ENCODE assay signal across 27 cellular contexts in the genomic region with DNA sequence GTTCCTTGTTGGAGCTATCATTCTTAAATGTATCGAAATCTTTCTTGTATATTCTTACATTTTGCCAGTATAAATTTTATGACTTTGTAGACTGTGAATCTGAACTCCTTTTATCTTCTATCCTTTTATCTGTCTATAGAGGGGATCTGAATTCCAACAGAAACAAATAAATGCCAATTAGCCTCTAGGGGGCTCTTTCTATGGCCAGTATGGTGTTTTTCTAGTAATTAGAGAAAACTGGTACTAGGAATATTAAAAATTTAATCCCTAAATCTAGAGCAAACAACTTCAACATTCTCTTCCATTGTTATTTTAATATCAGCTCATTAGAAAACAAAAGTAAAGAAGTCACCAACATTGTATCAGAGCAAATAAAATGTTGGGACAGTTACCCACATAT. TPM values are rescaled to one million over a fixed set of nuclear protein-coding genes. Genes with fewer than 3 reads are reported as not detected.
DNase-seq lines count a peak whose midpoint lies in the region; ATAC-seq and TF ChIP-seq lines count a peak whose summit lies in the region.
"Had no signal": no experiment of that assay in that cellular context is flagged by ENCODE, and none has a peak within 500 bp of the region (broad histone marks: within the 10 kb centered on the region; RNA-seq: fewer than 3 reads in every experiment).

No MANE protein-coding gene starts in this region.

- peaks cover 60% of the 10 kb centered on the region for H3K4me1 Mint-ChIP-seq in CD14-positive monocyte
- H3K4me1 Mint-ChIP-seq in neural progenitor cell = no peaks in the 10 kb centered on the region
- H3K4me1 Mint-ChIP-seq in natural killer cell treated with Interleukin-12 subunit alpha and Interleukin-12 subunit beta and Interleukin-15 and Interleukin-18, amount 100 ng/mL, for 72 hours (ENCODE audit: low read depth in 2 of 2) = no peaks in the 10 kb centered on the region

- H3K14ac ChIP-seq in trophoblast cell (ENCODE audit: low read length) = no peak overlapping the region

- H2BK12ac ChIP-seq in trophoblast cell (ENCODE audit: low read length) = no peak overlapping the region

- no peaks in the 10 kb centered on the region for H4K20me1 ChIP-seq in neural progenitor cell (ENCODE audit: low read depth)

- no peaks in the 10 kb centered on the region for H3F3A ChIP-seq in neural progenitor cell (ENCODE audit: low read depth)

- H3K36me3 Mint-ChIP-seq in CD14-positive monocyte = peaks cover 2 to 7% of the 10 kb centered on the region in 2 donors
- H3K36me3 Mint-ChIP-seq in neural progenitor cell = no peaks in the 10 kb centered on the region
- peaks cover 25% of the 10 kb centered on the region for H3K36me3 Mint-ChIP-seq in natural killer cell treated with Interleukin-12 subunit alpha and Interleukin-12 subunit beta and Interleukin-15 and Interleukin-18, amount 100 ng/mL, for 72 hours

- no TSS peak for BruUV-seq in Panc1 (replicated peaks; lab: Mats Ljungman, UMichigan)

- H3K18ac ChIP-seq in trophoblast cell (ENCODE audit: low read length) = no peak overlapping the region

- no peak overlapping the region for H2BK5ac ChIP-seq in trophoblast cell (ENCODE audit: low read depth, low read length, poor library complexity)

- H3K9ac ChIP-seq in neural progenitor cell (no peak overlapping the region), trophoblast cell (ENCODE audit: low read length) (no peak overlapping the region)

- H3K36me3 ChIP-seq in Panc1 (ENCODE audit: control insufficient read depth, insufficient read depth, low read length) = no peaks in the 10 kb centered on the region
- H3K36me3 ChIP-seq in neural progenitor cell = no peaks in the 10 kb centered on the region
- no peaks in the 10 kb centered on the region for H3K36me3 ChIP-seq in trophoblast cell (ENCODE audit: control insufficient read depth in 1 of 2, insufficient read depth in 2 of 2, low read length in 2 of 2)
- H3K36me3 ChIP-seq: heart right ventricle, ovary, upper lobe of left lung had no signal

- H3K4me3 Mint-ChIP-seq in CD14-positive monocyte = no peak overlapping the region
- no peak overlapping the region for H3K4me3 Mint-ChIP-seq in neural progenitor cell
- H3K4me3 Mint-ChIP-seq in natural killer cell treated with Interleukin-12 subunit alpha and Interleukin-12 subunit beta and Interleukin-15 and Interleukin-18, amount 100 ng/mL, for 72 hours = no peak overlapping the region
- H3K4me3 Mint-ChIP-seq: activated CD4-positive, alpha-beta memory T cell treated with anti-CD3 and anti-CD28 coated beads for 36 hours; CD4-positive, alpha-beta T cell; nephron; T-helper 17 cell had no signal

- H3K4me2 ChIP-seq in neural progenitor cell (no peak overlapping the region), trophoblast cell (ENCODE audit: low read length) (no peak overlapping the region)

- H3K9me3 ChIP-seq in Panc1 (ENCODE audit: control insufficient read depth, insufficient read depth, low read depth, low read length) (peaks cover 17% of the 10 kb centered on the region), neural progenitor cell (ENCODE audit: low read depth) (peaks cover 9% of the 10 kb centered on the region), trophoblast cell (ENCODE audit: insufficient read depth, low read depth, low read length) (no peaks in the 10 kb centered on the region)
- H3K9me3 ChIP-seq: ovary had no signal

- CTCF ChIA-PET in Panc1 (lab: Charles Lee) = interaction anchor here (0.6 to 0.7 kb wide), 2 partner anchors 265 to 425 kb away, joined by 3 read pairs; no protein-coding TSS in a partner anchor

- H3K27me3 ChIP-seq in Panc1 (ENCODE audit: control insufficient read depth, insufficient read depth, low read length) (no peaks in the 10 kb centered on the region), neural progenitor cell (no peaks in the 10 kb centered on the region), trophoblast cell (ENCODE audit: insufficient read depth, low read length) (no peaks in the 10 kb centered on the region)
- H3K27me3 ChIP-seq: ovary, upper lobe of left lung had no signal

- no peak overlapping the region for H3K27ac ChIP-seq in Panc1 (ENCODE audit: low read length)
- no peak overlapping the region for H3K27ac ChIP-seq in neural progenitor cell
- no peak overlapping the region for H3K27ac ChIP-seq in trophoblast cell (ENCODE audit: low read depth, low read length)
- H3K27ac ChIP-seq: epithelial cell of prostate, heart right ventricle, ovary had no signal

- ATAC-seq in Panc1 = no peak
- no peak for ATAC-seq in natural killer cell treated with Interleukin-12 subunit alpha and Interleukin-12 subunit beta and Interleukin-15 and Interleukin-18, amount 100 ng/mL, for 72 hours
- ATAC-seq: activated CD4-positive, CD25-positive, alpha-beta regulatory T cell treated with anti-CD3 and anti-CD28 coated beads, Interleukin-2, amount 50 U/mL, for 24 hours; heart right ventricle; T-helper 17 cell had no signal

- H3K4me3 ChIP-seq in HFF-Myc (replicated peaks; ENCODE audit: low read depth, low read length) (no peak overlapping the region), Panc1 (ENCODE audit: low read depth in 2 of 2, low read length in 2 of 2) (no peak overlapping the region), neural progenitor cell (no peak overlapping the region), trophoblast cell (ENCODE audit: low read depth, low read length) (no peak overlapping the region)
- H3K4me3 ChIP-seq: heart right ventricle, lung, ovary, upper lobe of left lung had no signal

- no peak overlapping the region for H2BK120ac ChIP-seq in trophoblast cell (ENCODE audit: insufficient read depth, low read length, poor library complexity)

- H3K4me1 ChIP-seq in Panc1 (ENCODE audit: control insufficient read depth, insufficient read depth, low read length) (no peaks in the 10 kb centered on the region), neural progenitor cell (no peaks in the 10 kb centered on the region), trophoblast cell (ENCODE audit: control insufficient read depth in 1 of 2, insufficient read depth in 2 of 2, low read length in 2 of 2) (no peaks in the 10 kb centered on the region)

- intact Hi-C loops in CD14-positive monocyte (cut with micrococcal nuclease) = no loop called here
- intact Hi-C loops in Panc1 (cut with micrococcal nuclease; ENCODE audit: unreplicated experiment) = no loop called here

- DNase-seq in CD14-positive monocyte (ENCODE audit: low spot score) = no peak
- DNase-seq in HFF-Myc (ENCODE audit: extremely low read depth, low read depth) = no peak
- no peak for DNase-seq in Panc1 (ENCODE audit: low read depth, low spot score)
- DNase-seq in neural progenitor cell (ENCODE audit: low spot score) = no peak
- DNase-seq in natural killer cell treated with Interleukin-12 subunit alpha and Interleukin-12 subunit beta and Interleukin-15 and Interleukin-18, amount 100 ng/mL, for 72 hours (ENCODE audit: low spot score) = no peak
- DNase-seq in GOT3 (lab: John Stamatoyannopoulos, UW) = no peak
- DNase-seq in trophoblast cell = no peak
- no peak for DNase-seq in SKM-1 treated with dmso at 0.1 percent for 144 hours (lab: John Stamatoyannopoulos, UW; ENCODE audit: unreplicated experiment)
- DNase-seq: activated CD4-positive, alpha-beta memory T cell treated with anti-CD3 and anti-CD28 coated beads for 36 hours; activated CD8-positive, alpha-beta memory T cell treated with anti-CD3 and anti-CD28 coated beads, Interleukin-2, amount 50 U/mL, for 48 hours; activated naive CD4-positive, alpha-beta T cell treated with anti-CD3 and anti-CD28 coated beads, Interleukin-2, amount 50 U/mL, for 16 hours; amniotic stem cell; CD4-positive, alpha-beta T cell; effector CD4-positive, alpha-beta T cell; H7; heart right ventricle; KG1; NCI-H187 treated with DMSO at 0.1 percent for 48 hours; NK-92 treated with Interleukin-12 subunit alpha and Interleukin-12 subunit beta, amount 100 ng/mL, for 24 hours; ovary; RPMI8226; T-helper 17 cell; upper lobe of left lung had no signal

- H4K8ac ChIP-seq in trophoblast cell (ENCODE audit: low read depth, low read length) = no peak overlapping the region

- H3K79me2 ChIP-seq in neural progenitor cell (ENCODE audit: low read depth) (no peaks in the 10 kb centered on the region), trophoblast cell (ENCODE audit: control insufficient read depth, insufficient read depth, low read length, poor library complexity) (no peaks in the 10 kb centered on the region)

- no peak overlapping the region for H3K4ac ChIP-seq in trophoblast cell (ENCODE audit: low read depth, low read length)

- H4K12ac ChIP-seq in trophoblast cell (ENCODE audit: low read depth, low read length) = no peak overlapping the region

- H3K23ac ChIP-seq in trophoblast cell (ENCODE audit: low read length) = no peak overlapping the region

- no peak overlapping the region for H2AK5ac ChIP-seq in trophoblast cell (ENCODE audit: low read length)

- TF ChIP-seq CTCF in CD14-positive monocyte (IDR thresholded peaks at IDR 0.05) (no peak), HFF-Myc (IDR thresholded peaks at IDR 0.05; ENCODE audit: low read depth, low read length, missing control alignments) (peak; percentile 18), Panc1 (IDR thresholded peaks at IDR 0.05) (peak; percentile 46; the same call in 1 of the 2 replicates), neural progenitor cell (IDR thresholded peaks at IDR 0.05) (peak; percentile 33)

- H3K9me3 Mint-ChIP-seq in CD14-positive monocyte = peaks cover 7 to 15% (median 12%) of the 10 kb centered on the region in 7 donors
- peaks cover 20% of the 10 kb centered on the region for H3K9me3 Mint-ChIP-seq in neural progenitor cell
- peaks cover 6% of the 10 kb centered on the region for H3K9me3 Mint-ChIP-seq in natural killer cell treated with Interleukin-12 subunit alpha and Interleukin-12 subunit beta and Interleukin-15 and Interleukin-18, amount 100 ng/mL, for 72 hours

- H3K27me3 Mint-ChIP-seq in CD14-positive monocyte (ENCODE audit: low read depth in 3 of 3) (no peaks in the 10 kb centered on the region), neural progenitor cell (ENCODE audit: insufficient read depth, low read depth) (peaks cover 2% of the 10 kb centered on the region)
- peaks cover 32 to 54% of the 10 kb centered on the region in 2 donors for H3K27me3 Mint-ChIP-seq in natural killer cell treated with Interleukin-12 subunit alpha and Interleukin-12 subunit beta and Interleukin-15 and Interleukin-18, amount 100 ng/mL, for 72 hours

- H2AFZ ChIP-seq in neural progenitor cell (replicated peaks) = no peak overlapping the region
- H2AFZ ChIP-seq in trophoblast cell (ENCODE audit: insufficient read depth, low read length, poor library complexity) = no peak overlapping the region

- WGBS in trophoblast cell (ENCODE audit: extremely low coverage, insufficient coverage, insufficient read length) = no CpG with 5 or more reads among the region's 1 CpG

- POLR2A ChIA-PET in Panc1 (lab: Charles Lee) = no interaction called here

- H3K27ac Mint-ChIP-seq in CD14-positive monocyte (peak overlapping the region in 6 of 7 donors; percentile 85 to 93 (median 92)), neural progenitor cell (no peak overlapping the region)
- H3K27ac Mint-ChIP-seq in natural killer cell treated with Interleukin-12 subunit alpha and Interleukin-12 subunit beta and Interleukin-15 and Interleukin-18, amount 100 ng/mL, for 72 hours = no peak overlapping the region
- H3K27ac Mint-ChIP-seq: activated CD4-positive, alpha-beta memory T cell treated with anti-CD3 and anti-CD28 coated beads for 36 hours; CD4-positive, alpha-beta T cell; nephron; T-helper 17 cell had no signal

- in situ Hi-C loops in Panc1 (cut with HindIII; ENCODE audit: low pct_unique_long_range_greater_than_20kb, low sequenced_read_pairs) = no loop called here

- no peaks in the 10 kb centered on the region for H3K79me1 ChIP-seq in trophoblast cell (ENCODE audit: low read length)

- H4K91ac ChIP-seq in trophoblast cell (ENCODE audit: low read depth, low read length) = no peak overlapping the region

RNA-seq across cellular contexts. Expression of a gene that starts 21.5 kb away (rescaled TPM):
- 100 to 1,000 TPM; 429 to 432 TPM for polyA plus RNA-seq in CD14-positive monocyte
- 65.9 TPM for total RNA-seq in Panc1 (2021; ENCODE audit: unreplicated experiment)
- 71.5 TPM for polyA plus RNA-seq in Panc1 (2012; ENCODE audit: insufficient read length)
- total RNA-seq in neural progenitor cell (ENCODE audit: low replicate concordance) = not detected in 2 replicates
- total RNA-seq in natural killer cell treated with Interleukin-12 subunit alpha and Interleukin-12 subunit beta and Interleukin-15 and Interleukin-18, amount 100 ng/mL, for 72 hours = 10 to 100 TPM; 11.2 to 22.2 TPM
- 2.6 TPM in 2 replicates for polyA plus RNA-seq in trophoblast cell (2013)
- total RNA-seq: H7 had no signal

RNA-seq across cellular contexts. Expression of a gene that starts 59.4 kb away (rescaled TPM):
- polyA plus RNA-seq in CD14-positive monocyte = under 1 TPM; 0.25 to 0.26 TPM
- total RNA-seq in Panc1 (2021; ENCODE audit: unreplicated experiment) (22.7 TPM), neural progenitor cell (ENCODE audit: low replicate concordance) (0.37 and 0.84 TPM in 2 replicates)
- polyA plus RNA-seq in Panc1 (2012; ENCODE audit: insufficient read length) = 24.9 TPM
- total RNA-seq in natural killer cell treated with Interleukin-12 subunit alpha and Interleukin-12 subunit beta and Interleukin-15 and Interleukin-18, amount 100 ng/mL, for 72 hours = 10 to 100 TPM; 12.2 to 30.3 TPM
- polyA plus RNA-seq in trophoblast cell (2013) = 55.8 and 60.9 TPM in 2 replicates

Comparison
In these comparisons a context has a peak if more than half of its experiments do, and no peak if none do; other contexts are left out.
1. H3K27ac Mint-ChIP-seq: peak in CD14-positive monocyte (6 of 7); none in neural progenitor cell (single experiment) and natural killer cell treated with Interleukin-12 subunit alpha and Interleukin-12 subunit beta and Interleukin-15 and Interleukin-18, amount 100 ng/mL, for 72 hours (0 of 2).
2. RNA of a gene that starts 21.5 kb away (total RNA-seq): 65.9 TPM in Panc1 (single experiment) and 11.2 to 22.2 TPM in natural killer cell treated with Interleukin-12 subunit alpha and Interleukin-12 subunit beta and Interleukin-15 and Interleukin-18, amount 100 ng/mL, for 72 hours; not detected in neural progenitor cell; every median in the first group is over 10 times any median in the second.